Comparison of ENCODE assay signal across 1 cellular context in the genomic region with DNA sequence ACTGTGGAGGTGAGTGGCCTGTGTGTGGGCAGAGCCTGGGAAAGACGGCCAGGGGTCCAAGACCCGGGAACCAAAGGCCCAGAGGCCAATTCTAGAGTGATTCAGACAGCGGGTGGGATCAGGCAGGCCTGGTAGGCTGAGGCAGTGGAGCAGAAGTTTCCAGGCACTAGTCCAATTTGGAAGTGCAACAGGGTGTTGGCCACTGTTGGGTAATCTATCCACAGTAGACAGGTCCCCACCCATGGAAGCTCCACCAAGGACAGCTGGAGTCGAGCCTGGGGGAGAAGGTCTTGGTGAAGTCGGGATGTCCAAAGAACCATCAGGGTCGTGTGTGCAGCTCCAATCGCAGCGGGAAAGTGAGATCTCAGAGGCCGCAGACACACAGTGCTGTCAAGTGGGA.
TF ChIP-seq lines count a peak whose summit lies in the region.

No MANE protein-coding gene starts in this region.

TF ChIP-seq in HepG2, 621 proteins besides CTCF, POLR2A, EP300 and RAD21:
- TF ChIP-seq BCLAF1 (IDR thresholded peaks at IDR 0.05) (no peak), FOXJ3 (CRISPR knock-in tag; IDR thresholded peaks at IDR 0.05; ENCODE audit: borderline replicate concordance) (no peak), BCL6 (CRISPR knock-in tag; IDR thresholded peaks at IDR 0.05) (no peak), MAZ (IDR thresholded peaks at IDR 0.05; ENCODE audit: borderline replicate concordance, low read depth, low read length) (no peak), MAZ (CRISPR knock-in tag; IDR thresholded peaks at IDR 0.05; ENCODE audit: low read depth) (no peak), SOX5 (CRISPR knock-in tag; IDR thresholded peaks at IDR 0.05; ENCODE audit: borderline replicate concordance) (no peak), MYPOP (CRISPR knock-in tag; IDR thresholded peaks at IDR 0.05) (no peak), ZNF362 (CRISPR knock-in tag; IDR thresholded peaks at IDR 0.05; ENCODE audit: borderline replicate concordance) (no peak), FOXC1 (CRISPR knock-in tag; IDR thresholded peaks at IDR 0.05; ENCODE audit: borderline replicate concordance) (no peak), ATM (IDR thresholded peaks at IDR 0.05; ENCODE audit: borderline replicate concordance) (no peak), ZNF614 (CRISPR knock-in tag; IDR thresholded peaks at IDR 0.05; ENCODE audit: borderline replicate concordance) (no peak), HOXD1 (CRISPR knock-in tag; IDR thresholded peaks at IDR 0.05) (no peak), NFYB (CRISPR knock-in tag; IDR thresholded peaks at IDR 0.05) (no peak), CBX5 (CRISPR knock-in tag; IDR thresholded peaks at IDR 0.05; ENCODE audit: borderline replicate concordance) (no peak), ARID5B (CRISPR knock-in tag; IDR thresholded peaks at IDR 0.05) (no peak), IKZF4 (CRISPR knock-in tag; IDR thresholded peaks at IDR 0.05; ENCODE audit: borderline replicate concordance, low read depth, not compliant biosample characterization) (no peak)
